In the genomic region with DNA sequence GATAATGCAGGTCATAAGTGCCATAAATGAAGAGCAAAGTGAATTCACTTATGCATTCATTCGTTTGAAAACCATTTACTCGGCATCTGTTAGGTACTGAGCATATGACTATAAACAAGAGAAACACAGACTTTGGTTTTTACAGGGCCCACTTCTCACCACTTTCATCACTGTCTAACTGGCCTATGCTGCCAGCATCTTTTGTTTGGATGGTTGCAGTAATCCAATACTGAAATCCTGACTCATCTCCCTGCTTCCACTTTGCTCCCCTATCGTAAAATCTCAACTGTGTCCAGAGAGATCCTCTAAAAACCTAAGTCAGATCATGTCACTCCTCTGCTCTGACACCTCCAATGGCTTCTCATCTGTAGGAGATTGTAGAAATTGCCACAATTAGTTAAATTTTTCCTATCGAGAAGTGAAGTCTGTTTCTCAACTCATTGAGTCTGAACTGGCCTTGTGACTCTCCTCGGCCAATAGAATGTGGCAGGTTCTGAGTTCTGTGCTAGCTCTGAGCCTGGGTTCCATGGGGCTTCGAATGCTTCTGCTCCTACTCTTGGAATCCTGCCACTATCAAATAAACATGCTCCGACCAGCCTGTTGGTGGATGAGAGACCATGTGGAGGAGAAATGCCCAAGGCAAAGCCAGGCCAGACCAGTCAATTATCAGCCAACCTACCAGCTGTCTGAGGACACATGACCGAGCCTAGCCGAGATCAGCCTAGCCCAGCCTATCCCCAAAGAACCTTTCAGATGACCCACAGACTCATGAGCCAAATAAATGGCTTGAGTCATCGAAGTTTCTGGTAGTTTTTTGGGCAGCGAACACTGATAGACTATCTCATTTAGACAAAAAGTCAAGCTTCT, we compare ENCODE assay signal across 12 cellular contexts. TPM values are rescaled to one million over a fixed set of nuclear protein-coding genes. Genes with fewer than 3 reads are reported as not detected.
DNase-seq lines count a peak whose midpoint lies in the region; ATAC-seq and TF ChIP-seq lines count a peak whose summit lies in the region.
"Had no signal": no experiment of that assay in that cellular context is flagged by ENCODE, and none has a peak within 500 bp of the region (broad histone marks: within the 10 kb centered on the region; RNA-seq: fewer than 3 reads in every experiment).

No MANE protein-coding gene starts in this region.

- no peaks in the 10 kb centered on the region for H3K9me3 Mint-ChIP-seq in activated CD4-positive, alpha-beta memory T cell treated with anti-CD3 and anti-CD28 coated beads for 36 hours

- TF ChIP-seq CTCF in C4-2B (conservative IDR thresholded peaks at IDR 0.05): no peak
- no peak for TF ChIP-seq CTCF in GM12865 (IDR thresholded peaks at IDR 0.05; ENCODE audit: insufficient read depth, low read depth, low read length, missing control alignments)
- TF ChIP-seq CTCF in foreskin fibroblast (IDR thresholded peaks at IDR 0.05; ENCODE audit: low read depth, low read length): no peak

- peaks cover 31% of the 10 kb centered on the region for H3K36me3 Mint-ChIP-seq in activated CD4-positive, alpha-beta memory T cell treated with anti-CD3 and anti-CD28 coated beads for 36 hours

- ATAC-seq in GM21619 (IDR thresholded peaks at IDR 0.05; ENCODE audit: unreplicated experiment): no peak
- ATAC-seq: left cardiac atrium had no signal

- intact Hi-C loops in activated CD4-positive, alpha-beta memory T cell treated with anti-CD3 and anti-CD28 coated beads for 36 hours (cut with micrococcal nuclease): loop anchor here (1.0 to 10.0 kb wide), 4 partner anchors 33 to 395 kb away; a partner anchor contains a TSS

- H3K4me3 ChIP-seq in GM12865 (ENCODE audit: low read depth, low read length) (peak overlapping the region; percentile 91), foreskin fibroblast (ENCODE audit: low read depth in 1 of 2, low read length in 2 of 2) (no peak overlapping the region)

- H3K27ac Mint-ChIP-seq in activated CD4-positive, alpha-beta memory T cell treated with anti-CD3 and anti-CD28 coated beads for 36 hours: peak overlapping the region; percentile 100

- peaks cover 67% of the 10 kb centered on the region for H3K4me1 Mint-ChIP-seq in activated CD4-positive, alpha-beta memory T cell treated with anti-CD3 and anti-CD28 coated beads for 36 hours (ENCODE audit: low read depth)

- H3K27ac ChIP-seq in C4-2B: 0 out of 2 replicates have a peak overlapping the region, but pooled peaks have one; percentile 54
- H3K27ac ChIP-seq: neutrophil had no signal

- POLR2A ChIA-PET in activated CD4-positive, alpha-beta memory T cell treated with anti-CD3 and anti-CD28 coated beads for 36 hours (lab: Charles Lee): interaction anchor here (0.8 to 8.6 kb wide), 7 partner anchors 15 to 261 kb away, joined by 3 to 172 read pairs (median 5); no protein-coding TSS in a partner anchor

- DNase-seq in GM12865 (ENCODE audit: low read depth) (no peak), foreskin fibroblast (peak; percentile 73 to 85), NCI-H2171 (lab: John Stamatoyannopoulos, UW) (no peak), NCI-H2081 treated with DMSO at 0.1 percent for 48 hours (lab: John Stamatoyannopoulos, UW) (no peak), islet precursor cell (no peak)
- peak; percentile 54 for DNase-seq in activated CD4-positive, alpha-beta memory T cell treated with anti-CD3 and anti-CD28 coated beads for 36 hours
- DNase-seq: left cardiac atrium, NCI-H1930 had no signal

- peak overlapping the region; percentile 47 for H3K4me3 Mint-ChIP-seq in activated CD4-positive, alpha-beta memory T cell treated with anti-CD3 and anti-CD28 coated beads for 36 hours

- CTCF ChIA-PET in activated CD4-positive, alpha-beta memory T cell treated with anti-CD3 and anti-CD28 coated beads for 36 hours (lab: Charles Lee): interaction anchor here (0.6 to 11.1 kb wide), 17 partner anchors 8 to 216 kb away, joined by 3 to 88 read pairs (median 5); a partner anchor contains a TSS

- H3K27me3 Mint-ChIP-seq in activated CD4-positive, alpha-beta memory T cell treated with anti-CD3 and anti-CD28 coated beads for 36 hours: no peaks in the 10 kb centered on the region

RNA-seq across cellular contexts. Expression of a gene that starts 2.2 kb away (rescaled TPM):
- total RNA-seq in activated CD4-positive, alpha-beta memory T cell treated with anti-CD3 and anti-CD28 coated beads for 36 hours: 100 to 1,000 TPM; 171 to 182 TPM
- total RNA-seq: cerebellum had no signal

RNA-seq across cellular contexts. Expression of a gene that starts 58.4 kb away (rescaled TPM):
- 1 to 10 TPM; 2.8 to 7.6 TPM for total RNA-seq in activated CD4-positive, alpha-beta memory T cell treated with anti-CD3 and anti-CD28 coated beads for 36 hours

Comparison
In these comparisons a context has a peak if more than half of its experiments do, and no peak if none do; other contexts are left out.
1. DNase-seq: peak in activated CD4-positive, alpha-beta memory T cell treated with anti-CD3 and anti-CD28 coated beads for 36 hours (single experiment) and foreskin fibroblast (2 of 2); none in GM12865 (single experiment), NCI-H2171 (single experiment), NCI-H2081 treated with DMSO at 0.1 percent for 48 hours (single experiment) and islet precursor cell (single experiment).